In genomic region chr15:40420793-40421192, GRCh38 we compare ENCODE assay signal across 10 cellular contexts. TPM values are rescaled to one million over a fixed set of nuclear protein-coding genes. Genes with fewer than 3 reads are reported as not detected.
A peak's percentile ranks its signal among the peaks of the same experiment; 100 is the strongest.
DNase-seq lines count a peak whose midpoint lies in the region; ATAC-seq and TF ChIP-seq lines count a peak whose summit lies in the region.
"Had no signal": no experiment of that assay in that cellular context is flagged by ENCODE, and none has a peak within 500 bp of the region (broad histone marks: within the 10 kb centered on the region; RNA-seq: fewer than 3 reads in every experiment).

No MANE protein-coding gene starts in this region.

- DNase-seq in COLO668 (lab: John Stamatoyannopoulos, UW; ENCODE audit: unreplicated experiment) (peak; percentile 45), LNCaP clone FGC (ENCODE audit: low read depth) (peak; percentile 96), adrenal gland (peak in 2 of 7 donors; percentile 58 to 75), lower lobe of right lung (peak; percentile 86), glomerular visceral epithelial cell (ENCODE audit: extremely low spot score) (no peak), NCI-H1930 (lab: John Stamatoyannopoulos, UW) (no peak)
- DNase-seq: CD4-positive, alpha-beta memory T cell; MG63 had no signal

- H3K9me3 ChIP-seq in adrenal gland (replicated peaks in 1 of 3) (no peaks in the 10 kb centered on the region), lower lobe of right lung (no peaks in the 10 kb centered on the region)
- H3K9me3 ChIP-seq: MG63 had no signal

- H3K27me3 ChIP-seq in adrenal gland: no peaks in the 10 kb centered on the region
- no peaks in the 10 kb centered on the region for H3K27me3 ChIP-seq in lower lobe of right lung (ENCODE audit: low read depth)
- H3K27me3 ChIP-seq: MG63 had no signal

- 27 to 48% (median 36%) methylated on average over 2 to 3 of the region's 3 CpGs for WGBS in adrenal gland, 4 donors

- TF ChIP-seq POLR2A in adrenal gland (IDR thresholded peaks at IDR 0.05): no peak

- TF ChIP-seq CTCF in LNCaP clone FGC (IDR thresholded peaks at IDR 0.05; ENCODE audit: control insufficient read depth, extremely low read depth, insufficient read depth) (no peak), adrenal gland (IDR thresholded peaks at IDR 0.05) (no peak), lower lobe of right lung (IDR thresholded peaks at IDR 0.05) (no peak)

- H3K27ac ChIP-seq in adrenal gland (peak overlapping the region in 4 of 5 donors; percentile 30 to 77 (median 43)), lower lobe of right lung (no peak overlapping the region)

- intact Hi-C loops in adrenal gland (cut with DNase I) (loop anchor here in 1 of 2 donors (5.0 kb wide), 3 partner anchors 58 to 138 kb away; partner anchors contain the start of genes ANKRD63 and INAFM2), lower lobe of right lung (cut with DNase I) (no loop called here)

- H3K4me3 ChIP-seq in LNCaP clone FGC (ENCODE audit: low read depth, low read length) (no peak overlapping the region), adrenal gland (no peak overlapping the region), lower lobe of right lung (no peak overlapping the region)
- H3K4me3 ChIP-seq: MG63 had no signal

- H3K36me3 ChIP-seq in adrenal gland (replicated peaks in 1 of 2) (peaks cover 0 to 24% of the 10 kb centered on the region in 2 donors), lower lobe of right lung (peaks cover 27% of the 10 kb centered on the region)
- H3K36me3 ChIP-seq: MG63 had no signal

- H3K4me1 ChIP-seq in adrenal gland (replicated peaks in 1 of 2) (peaks cover 21% of the 10 kb centered on the region in 2 donors), lower lobe of right lung (peaks cover 24% of the 10 kb centered on the region)

- ATAC-seq in lower lobe of right lung (peak; percentile 70 to 73), GM18502 (IDR thresholded peaks at IDR 0.05; ENCODE audit: poor library complexity, unreplicated experiment) (no peak), GM21526 (IDR thresholded peaks at IDR 0.05; ENCODE audit: low FRiP score, unreplicated experiment) (no peak)

RNA-seq across cellular contexts. Expression of gene IVD, which starts 15.2 kb away (rescaled TPM):
- total RNA-seq in adrenal gland (100 to 1,000 TPM; 120 to 252 (median 169) TPM), lower lobe of right lung (93.5 TPM)
- 10 to 100 TPM; 61.0 to 92.4 (median 62.6) TPM for polyA plus RNA-seq in adrenal gland

RNA-seq across cellular contexts. Expression of gene BAHD1, which starts 20.0 kb away (rescaled TPM):
- total RNA-seq in adrenal gland (10 to 100 TPM; 26.3 to 58.8 (median 36.3) TPM), lower lobe of right lung (23.9 TPM)
- polyA plus RNA-seq in adrenal gland: 10 to 100 TPM; 13.2 to 30.8 (median 23.6) TPM

RNA-seq across cellular contexts. Expression of gene KNSTRN, which starts 38.3 kb away (rescaled TPM):
- total RNA-seq in adrenal gland (10 to 100 TPM in 4 of 8 donors, 1 to 10 TPM in 4; 4.0 to 16.5 (median 10.4) TPM), lower lobe of right lung (20.1 TPM)
- 10 to 100 TPM in 1 of 3 donors, 1 to 10 TPM in 2; 7.0 to 21.9 (median 9.2) TPM for polyA plus RNA-seq in adrenal gland

RNA-seq across cellular contexts. Expression of gene CHST14, which starts 50.0 kb away (rescaled TPM):
- total RNA-seq in adrenal gland: 10 to 100 TPM in 5 of 8 donors, 1 to 10 TPM in 3; 7.9 to 20.6 (median 14.2) TPM
- polyA plus RNA-seq in adrenal gland: 10 to 100 TPM in 1 of 3 donors, 1 to 10 TPM in 2; 5.0 to 11.0 (median 6.7) TPM
- total RNA-seq in lower lobe of right lung: 15.9 TPM

Comparison
In these comparisons a context has a peak if more than half of its experiments do, and no peak if none do; other contexts are left out.
1. DNase-seq: peak in COLO668 (single experiment), LNCaP clone FGC (single experiment) and lower lobe of right lung (single experiment); none in glomerular visceral epithelial cell (single experiment) and NCI-H1930 (0 of 2).
2. ATAC-seq: peak in lower lobe of right lung (2 of 2); none in GM18502 (single experiment) and GM21526 (single experiment).